10 cellular contexts compared by ENCODE assay signal in the genomic region with DNA sequence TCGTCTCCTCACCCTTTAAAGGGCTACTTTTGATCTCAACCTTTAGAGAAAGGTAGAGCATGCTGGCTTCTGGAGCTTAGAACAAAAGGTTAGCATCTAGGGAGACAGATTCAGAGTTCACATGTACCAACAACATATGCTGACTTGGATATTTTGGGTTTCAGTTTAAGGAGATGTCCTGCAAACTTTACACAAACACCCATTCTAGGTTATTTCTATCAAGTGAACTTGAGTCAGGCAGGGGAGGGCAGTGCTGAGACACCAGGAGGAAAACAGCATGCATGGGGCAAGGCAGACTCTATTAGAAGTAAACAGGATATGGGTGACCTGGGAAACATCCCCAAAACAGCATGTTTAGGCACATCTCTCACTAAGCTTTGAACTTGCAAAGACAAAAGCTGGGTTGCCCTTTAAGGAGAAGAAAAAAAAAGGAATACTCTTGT. TPM values are rescaled to one million over a fixed set of nuclear protein-coding genes. Genes with fewer than 3 reads are reported as not detected.
DNase-seq lines count a peak whose midpoint lies in the region; ATAC-seq and TF ChIP-seq lines count a peak whose summit lies in the region.
"Had no signal": no experiment of that assay in that cellular context is flagged by ENCODE, and none has a peak within 500 bp of the region (broad histone marks: within the 10 kb centered on the region; RNA-seq: fewer than 3 reads in every experiment).

No MANE protein-coding gene starts in this region.

- H3K27ac Mint-ChIP-seq in type B pancreatic cell: no peak overlapping the region
- no peak overlapping the region for H3K27ac Mint-ChIP-seq in glutamatergic neuron (ENCODE audit: unreplicated experiment)

- H3K36me3 Mint-ChIP-seq in type B pancreatic cell (no peaks in the 10 kb centered on the region), glutamatergic neuron (ENCODE audit: unreplicated experiment) (no peaks in the 10 kb centered on the region)

- H3K4me3 ChIP-seq in cardiac muscle cell: no peak overlapping the region
- H3K4me3 ChIP-seq in right atrium auricular region: no peak overlapping the region
- no peak overlapping the region for H3K4me3 ChIP-seq in RWPE2 (ENCODE audit: severe bottlenecking)
- H3K4me3 ChIP-seq in esophagus (ENCODE audit: low read depth in 1 of 2, low read length in 2 of 2): no peak overlapping the region

- 71 to 92% methylated on average over 1 of the region's 1 CpG for WGBS in esophagus, 2 donors

- no peak overlapping the region for H3K27ac ChIP-seq in cardiac muscle cell
- H3K27ac ChIP-seq in right atrium auricular region: peak overlapping the region in 1 of 2 donors; percentile 34
- H3K27ac ChIP-seq in RWPE2 (ENCODE audit: poor library complexity, severe bottlenecking): no peak overlapping the region
- H3K27ac ChIP-seq in esophagus (ENCODE audit: low read depth in 2 of 2, low read length in 1 of 2): peak overlapping the region; percentile 27 to 41

- H3K4me1 ChIP-seq in cardiac muscle cell (ENCODE audit: low read depth): no peaks in the 10 kb centered on the region
- peaks cover 0 to 24% of the 10 kb centered on the region in 2 donors for H3K4me1 ChIP-seq in right atrium auricular region
- H3K4me1 ChIP-seq in RWPE2 (ENCODE audit: insufficient read depth, poor library complexity, severe bottlenecking): peaks cover 15% of the 10 kb centered on the region
- peaks cover 0 to 2% of the 10 kb centered on the region in 2 donors for H3K4me1 ChIP-seq in esophagus (ENCODE audit: control insufficient read depth in 2 of 2, insufficient read depth in 2 of 2, low read length in 1 of 2)

- TF ChIP-seq CTCF in cardiac muscle cell (IDR thresholded peaks at IDR 0.05; ENCODE audit: low read depth, low read length) (peak; percentile 11), right atrium auricular region (IDR thresholded peaks at IDR 0.05) (peak in 1 of 2 donors; percentile 36), RWPE2 (IDR thresholded peaks at IDR 0.05; ENCODE audit: poor library complexity, severe bottlenecking) (peak; percentile 35), type B pancreatic cell (conservative IDR thresholded peaks at IDR 0.05) (no peak), glutamatergic neuron (IDR thresholded peaks at IDR 0.05; ENCODE audit: partially characterized antibody, unreplicated experiment) (no peak)

- H3K4me1 Mint-ChIP-seq in type B pancreatic cell (ENCODE audit: unreplicated experiment) (peaks cover 13% of the 10 kb centered on the region), glutamatergic neuron (ENCODE audit: low read depth, unreplicated experiment) (peaks cover 14% of the 10 kb centered on the region)

- peak overlapping the region; percentile 54 for H3K4me3 Mint-ChIP-seq in type B pancreatic cell
- H3K4me3 Mint-ChIP-seq in glutamatergic neuron (ENCODE audit: unreplicated experiment): no peak overlapping the region

- ATAC-seq in RWPE2 (ENCODE audit: low read depth) (peak; percentile 64; the same call in 2 of the 3 replicates), GM21381 (IDR thresholded peaks at IDR 0.05; ENCODE audit: unreplicated experiment) (no peak)

- no peaks in the 10 kb centered on the region for H3K9me3 Mint-ChIP-seq in type B pancreatic cell
- H3K9me3 Mint-ChIP-seq in glutamatergic neuron (ENCODE audit: unreplicated experiment): peaks cover 3% of the 10 kb centered on the region

- DNase-seq in cardiac muscle cell (ENCODE audit: low read depth in 1 of 2, low spot score in 1 of 2): peak in 1 of 2 donors; percentile 48
- DNase-seq in right atrium auricular region (ENCODE audit: low spot score): no peak
- DNase-seq in RWPE2 (ENCODE audit: low spot score): no peak
- DNase-seq in type B pancreatic cell (ENCODE audit: extremely low spot score, unreplicated experiment): no peak
- DNase-seq in glutamatergic neuron: no peak
- DNase-seq in GDM1 (lab: John Stamatoyannopoulos, UW): no peak
- DNase-seq: activated gamma-delta T cell, NCI-H524 had no signal

- no peaks in the 10 kb centered on the region for H3K36me3 ChIP-seq in cardiac muscle cell
- no peaks in the 10 kb centered on the region for H3K36me3 ChIP-seq in right atrium auricular region
- no peaks in the 10 kb centered on the region for H3K36me3 ChIP-seq in RWPE2 (ENCODE audit: low read depth)
- no peaks in the 10 kb centered on the region for H3K36me3 ChIP-seq in esophagus (ENCODE audit: control insufficient read depth in 2 of 2, insufficient read depth in 2 of 2, low read length in 1 of 2)

- H3K9me3 ChIP-seq in cardiac muscle cell (ENCODE audit: low read depth) (no peaks in the 10 kb centered on the region), right atrium auricular region (no peaks in the 10 kb centered on the region), RWPE2 (ENCODE audit: severe bottlenecking) (no peaks in the 10 kb centered on the region), esophagus (ENCODE audit: control insufficient read depth in 2 of 2, insufficient read depth in 1 of 2, low read depth in 1 of 2, low read length in 1 of 2) (no peaks in the 10 kb centered on the region)

- H3K27me3 Mint-ChIP-seq in type B pancreatic cell: no peaks in the 10 kb centered on the region
- no peaks in the 10 kb centered on the region for H3K27me3 Mint-ChIP-seq in glutamatergic neuron (ENCODE audit: unreplicated experiment)

- H3K27me3 ChIP-seq in cardiac muscle cell (no peaks in the 10 kb centered on the region), right atrium auricular region (no peaks in the 10 kb centered on the region), RWPE2 (ENCODE audit: insufficient read depth, poor library complexity, severe bottlenecking) (no peaks in the 10 kb centered on the region), esophagus (ENCODE audit: control insufficient read depth in 1 of 2, insufficient read depth in 2 of 2, low read length in 2 of 2) (no peaks in the 10 kb centered on the region)

RNA-seq across cellular contexts. Expression of gene ARL4A, which starts 43.8 kb away (rescaled TPM):
- total RNA-seq in cardiac muscle cell: 6.5 and 6.9 TPM in 2 replicates
- polyA plus RNA-seq in cardiac muscle cell: 10.0 and 15.6 TPM in 2 replicates
- 10 to 100 TPM; 13.3 to 25.0 TPM for total RNA-seq in right atrium auricular region
- polyA plus RNA-seq in esophagus: 10 to 100 TPM; 29.3 to 43.0 TPM
- total RNA-seq in type B pancreatic cell (ENCODE audit: low replicate concordance): 25.0 and 25.5 TPM in 2 replicates
- 12.3 TPM for total RNA-seq in glutamatergic neuron (ENCODE audit: unreplicated experiment)

Comparison
In these comparisons a context has a peak if more than half of its experiments do, and no peak if none do; other contexts are left out.
1. H3K27ac ChIP-seq: peak in esophagus (2 of 2); none in cardiac muscle cell (single experiment) and RWPE2 (single experiment).
2. CTCF ChIP-seq: peak in cardiac muscle cell (single experiment) and RWPE2 (single experiment); none in type B pancreatic cell (single experiment) and glutamatergic neuron (single experiment).